Comparison of ENCODE assay signal across 24 cellular contexts in the genomic region with DNA sequence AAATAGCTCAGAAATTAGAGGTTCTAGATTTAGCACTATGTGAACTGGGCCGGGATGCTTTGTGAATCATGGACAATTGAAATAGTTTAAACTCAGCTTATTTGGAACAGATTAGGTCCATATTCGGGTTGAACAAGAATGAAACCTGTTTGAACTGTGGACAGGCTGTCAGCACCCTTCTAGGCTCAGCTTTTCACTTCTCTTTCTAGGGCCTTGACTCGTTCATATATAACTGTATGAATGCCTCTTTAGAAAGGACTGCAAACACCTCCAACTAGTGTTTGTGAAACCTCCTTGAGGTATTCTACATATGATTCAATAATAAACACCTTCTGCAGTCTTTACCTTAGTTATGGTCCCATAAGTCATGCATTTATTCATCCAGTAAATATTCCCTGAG.
DNase-seq lines count a peak whose midpoint lies in the region; ATAC-seq and TF ChIP-seq lines count a peak whose summit lies in the region.
"Had no signal": no experiment of that assay in that cellular context is flagged by ENCODE, and none has a peak within 500 bp of the region (broad histone marks: within the 10 kb centered on the region; RNA-seq: fewer than 3 reads in every experiment).

No MANE protein-coding gene starts in this region.

- H3K9me3 Mint-ChIP-seq in effector memory CD8-positive, alpha-beta T cell: no peaks in the 10 kb centered on the region
- H3K9me3 Mint-ChIP-seq: HFFc6; T-helper 1 cell treated with Interleukin-12 subunit alpha and Interleukin-12 subunit beta and Interleukin-4 antibody, amounts not matched to agents 30 μg/mL and 1 μg/mL, for 36 hours had no signal

- no peaks in the 10 kb centered on the region for H3K36me3 ChIP-seq in stomach
- H3K36me3 ChIP-seq: pancreas, transverse colon had no signal

- H3K4me1 ChIP-seq in stomach: peaks cover 1 to 11% (median 3%) of the 10 kb centered on the region in 4 donors

- WGBS in stomach, 5 donors: 41 to 49% (median 44%) methylated on average over 3 of the region's 3 CpGs

- no peak overlapping the region for H3K27ac Mint-ChIP-seq in effector memory CD8-positive, alpha-beta T cell
- H3K27ac Mint-ChIP-seq: CD4-positive, CD25-positive, alpha-beta regulatory T cell; HFFc6; T-helper 1 cell treated with Interleukin-12 subunit alpha and Interleukin-12 subunit beta and Interleukin-4 antibody, amounts not matched to agents 30 μg/mL and 1 μg/mL, for 36 hours had no signal

- ATAC-seq in GM18519 (IDR thresholded peaks at IDR 0.05; ENCODE audit: low FRiP score, unreplicated experiment) (peak; percentile 70), GM21515 (IDR thresholded peaks at IDR 0.05; ENCODE audit: unreplicated experiment) (peak; percentile 55), HG03025 (IDR thresholded peaks at IDR 0.05; ENCODE audit: low FRiP score, unreplicated experiment) (peak; percentile 61)
- ATAC-seq in effector memory CD8-positive, alpha-beta T cell (replicated peaks): no peak

- no peak for DNase-seq in activated T-cell treated with anti-CD3 and anti-CD28 coated beads, Interleukin-2, amount 50 U/mL, for 1 hour
- DNase-seq in GM03348 (ENCODE audit: low spot score): no peak
- DNase-seq in stomach: no peak
- no peak for DNase-seq in effector memory CD8-positive, alpha-beta T cell
- DNase-seq: activated CD8-positive, alpha-beta memory T cell treated with anti-CD3 and anti-CD28 coated beads for 24 hours; activated effector memory CD4-positive, alpha-beta T cell treated with anti-CD3 and anti-CD28 coated beads, Interleukin-2, amount 50 U/mL, for 16 hours; CD4-positive, CD25-positive, alpha-beta regulatory T cell; GOT3; HFFc6; Karpas-422; NCI-H1436; NCI-H2107; NCI-H446 treated with DMSO at 0.1 percent for 48 hours; pancreas; retina; transverse colon had no signal

- no peaks in the 10 kb centered on the region for H3K27me3 ChIP-seq in stomach
- H3K27me3 ChIP-seq: pancreas, transverse colon had no signal

- H3K36me3 Mint-ChIP-seq in effector memory CD8-positive, alpha-beta T cell (ENCODE audit: insufficient read depth): peaks cover 2% of the 10 kb centered on the region
- H3K36me3 Mint-ChIP-seq: CD4-positive, CD25-positive, alpha-beta regulatory T cell had no signal

- no peak overlapping the region for H3K4me3 Mint-ChIP-seq in effector memory CD8-positive, alpha-beta T cell
- H3K4me3 Mint-ChIP-seq: CD4-positive, CD25-positive, alpha-beta regulatory T cell; HFFc6; T-helper 1 cell treated with Interleukin-12 subunit alpha and Interleukin-12 subunit beta and Interleukin-4 antibody, amounts not matched to agents 30 μg/mL and 1 μg/mL, for 36 hours had no signal

- no peaks in the 10 kb centered on the region for H3K9me3 ChIP-seq in stomach
- H3K9me3 ChIP-seq: pancreas, transverse colon had no signal

- no peaks in the 10 kb centered on the region for H3K27me3 Mint-ChIP-seq in effector memory CD8-positive, alpha-beta T cell
- H3K27me3 Mint-ChIP-seq: CD4-positive, CD25-positive, alpha-beta regulatory T cell had no signal

- TF ChIP-seq CTCF in 22Rv1 (IDR thresholded peaks at IDR 0.05): no peak
- no peak for TF ChIP-seq CTCF in stomach (IDR thresholded peaks at IDR 0.05)

- no peak for TF ChIP-seq POLR2A in stomach (IDR thresholded peaks at IDR 0.05)

- H3K27ac ChIP-seq in 22Rv1 (0 out of 2 replicates have a peak overlapping the region, but pooled peaks have one; percentile 34), stomach (no peak overlapping the region)
- H3K27ac ChIP-seq: HL-60, pancreas, SK-N-MC, skin epidermis had no signal

- no peak overlapping the region for H3K4me3 ChIP-seq in stomach
- H3K4me3 ChIP-seq: pancreas, SK-N-MC, skin epidermis, transverse colon had no signal

- no peak for TF ChIP-seq EP300 in stomach (IDR thresholded peaks at IDR 0.05)

- intact Hi-C loops in stomach (cut with DNase I; ENCODE audit: low total_unique reads): no loop called here

- H3K4me1 Mint-ChIP-seq in effector memory CD8-positive, alpha-beta T cell (ENCODE audit: low read depth in 2 of 2): no peaks in the 10 kb centered on the region
- H3K4me1 Mint-ChIP-seq: CD4-positive, CD25-positive, alpha-beta regulatory T cell had no signal
